Comparison of ENCODE assay signal across 29 cellular contexts in the genomic region with DNA sequence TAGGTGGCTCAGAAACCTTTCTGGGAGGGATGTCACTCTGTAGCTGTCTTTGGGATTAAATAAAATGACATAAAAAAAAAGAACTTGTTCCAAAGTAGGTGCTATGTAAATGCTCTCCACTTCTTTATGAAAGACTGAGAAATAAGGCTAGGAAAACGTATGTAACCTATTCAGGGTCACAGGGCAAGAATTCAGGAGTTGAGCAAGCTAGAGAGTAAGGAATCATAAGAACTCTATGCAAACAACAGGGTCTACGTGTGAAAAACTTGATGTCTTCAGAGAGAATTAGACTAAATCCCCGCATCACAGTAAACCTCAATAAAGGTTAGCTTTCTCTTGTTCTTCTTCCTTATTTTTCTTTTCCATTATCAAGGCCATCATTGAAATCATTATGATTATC. TPM values are rescaled to one million over a fixed set of nuclear protein-coding genes. Genes with fewer than 3 reads are reported as not detected.
"Had no signal": no experiment of that assay in that cellular context is flagged by ENCODE, and none has a peak within 500 bp of the region (broad histone marks: within the 10 kb centered on the region; RNA-seq: fewer than 3 reads in every experiment).

No MANE protein-coding gene starts in this region.

- H3K36me3 ChIP-seq: adrenal gland, colonic mucosa, gastrocnemius medialis, WERI-Rb-1 had no signal

- H3K4me3 Mint-ChIP-seq: activated B cell treated with CpG ODN at 0.5 μM for 24 hours; activated CD8-positive, alpha-beta T cell treated with anti-CD3 and anti-CD28 coated beads for 36 hours; activated naive CD4-positive, alpha-beta T cell treated with anti-CD3 and anti-CD28 coated beads for 36 hours; activated naive CD4-positive, alpha-beta T cell treated with anti-CD3 and anti-CD28 coated beads, Interleukin-2, amount 50 U/mL, for 24 hours; activated naive CD8-positive, alpha-beta T cell treated with anti-CD3 and anti-CD28 coated beads for 36 hours; activated naive CD8-positive, alpha-beta T cell treated with anti-CD3 and anti-CD28 coated beads, Interleukin-2, amount 50 U/mL, for 24 hours; activated T-cell treated with anti-CD3 and anti-CD28 coated beads, Interleukin-2, amount 50 U/mL, for 4 hours; activated T-helper 17 cell treated with anti-CD3 and anti-CD28 coated beads, Interleukin-2, amount 50 U/mL, for 72 hours; T-helper 17 cell; T-helper 2 cell treated with Interferon-gamma antibody and Interleukin-4, amounts not matched to agents 5 μg/mL and 100 μg/mL, for 36 hours had no signal

- H3K4me3 ChIP-seq: adrenal gland, body of pancreas, colonic mucosa, gastrocnemius medialis had no signal

- H3K4me1 ChIP-seq: body of pancreas, colonic mucosa, foreskin keratinocyte, gastrocnemius medialis had no signal

- ATAC-seq: activated CD4-positive, CD25-positive, alpha-beta regulatory T cell treated with anti-CD3 and anti-CD28 coated beads, Interleukin-2, amount 50 U/mL, for 24 hours; activated CD8-positive, alpha-beta T cell treated with anti-CD3 and anti-CD28 coated beads for 36 hours; activated naive CD8-positive, alpha-beta T cell treated with anti-CD3 and anti-CD28 coated beads, Interleukin-2, amount 50 U/mL, for 24 hours; activated T-cell treated with anti-CD3 and anti-CD28 coated beads, Interleukin-2, amount 50 U/mL, for 4 hours; activated T-helper 17 cell treated with anti-CD3 and anti-CD28 coated beads, Interleukin-2, amount 50 U/mL, for 72 hours; body of pancreas; esophagus mucosa; foreskin keratinocyte; gastrocnemius medialis; T-helper 17 cell had no signal

- H3K9me3 ChIP-seq: adrenal gland, body of pancreas, colonic mucosa, gastrocnemius medialis had no signal

- H3K27me3 ChIP-seq: adrenal gland, body of pancreas, colonic mucosa, foreskin keratinocyte, gastrocnemius medialis had no signal

- H3K9me3 Mint-ChIP-seq: activated naive CD4-positive, alpha-beta T cell treated with anti-CD3 and anti-CD28 coated beads, Interleukin-2, amount 50 U/mL, for 24 hours; activated naive CD8-positive, alpha-beta T cell treated with anti-CD3 and anti-CD28 coated beads for 36 hours; activated naive CD8-positive, alpha-beta T cell treated with anti-CD3 and anti-CD28 coated beads, Interleukin-2, amount 50 U/mL, for 24 hours; activated T-helper 17 cell treated with anti-CD3 and anti-CD28 coated beads, Interleukin-2, amount 50 U/mL, for 72 hours; T-helper 2 cell treated with Interferon-gamma antibody and Interleukin-4, amounts not matched to agents 5 μg/mL and 100 μg/mL, for 36 hours had no signal

- H3K4me1 Mint-ChIP-seq: activated B cell treated with CpG ODN at 0.5 μM for 24 hours; activated naive CD4-positive, alpha-beta T cell treated with anti-CD3 and anti-CD28 coated beads, Interleukin-2, amount 50 U/mL, for 24 hours; activated naive CD8-positive, alpha-beta T cell treated with anti-CD3 and anti-CD28 coated beads for 36 hours; activated naive CD8-positive, alpha-beta T cell treated with anti-CD3 and anti-CD28 coated beads, Interleukin-2, amount 50 U/mL, for 24 hours; activated T-helper 17 cell treated with anti-CD3 and anti-CD28 coated beads, Interleukin-2, amount 50 U/mL, for 72 hours had no signal

- DNase-seq: activated B cell treated with CpG ODN at 0.5 μM for 24 hours; activated CD4-positive, alpha-beta T cell treated with anti-CD3 and anti-CD28 coated beads for 48 hours; activated CD4-positive, alpha-beta T cell treated with anti-CD3 and anti-CD28 coated beads, Interleukin-2, amount 50 U/mL, for 1 hour; activated CD4-positive, alpha-beta T cell treated with anti-CD3 and anti-CD28 coated beads, Interleukin-2, amount 50 U/mL, for 48 hours; activated CD8-positive, alpha-beta memory T cell treated with anti-CD3 and anti-CD28 coated beads for 24 hours; activated CD8-positive, alpha-beta T cell treated with anti-CD3 and anti-CD28 coated beads for 36 hours; activated effector memory CD4-positive, alpha-beta T cell treated with Interleukin-2 at 50 U/mL for 16 hours; activated naive CD4-positive, alpha-beta T cell treated with anti-CD3 and anti-CD28 coated beads for 36 hours; activated naive CD8-positive, alpha-beta T cell treated with anti-CD3 and anti-CD28 coated beads for 36 hours; activated naive CD8-positive, alpha-beta T cell treated with anti-CD3 and anti-CD28 coated beads, Interleukin-2, amount 50 U/mL, for 24 hours; activated T-cell treated with anti-CD3 and anti-CD28 coated beads, Interleukin-2, amount 50 U/mL, for 4 hours; adrenal gland; amygdala; aorta; body of pancreas; colonic mucosa; effector CD8-positive, alpha-beta T cell; foreskin keratinocyte; gastrocnemius medialis; T-helper 1 cell; T-helper 17 cell; T1000; WERI-Rb-1 had no signal

- H3K27ac Mint-ChIP-seq: activated B cell treated with CpG ODN at 0.5 μM for 24 hours; activated CD8-positive, alpha-beta T cell treated with anti-CD3 and anti-CD28 coated beads for 36 hours; activated naive CD4-positive, alpha-beta T cell treated with anti-CD3 and anti-CD28 coated beads for 36 hours; activated naive CD4-positive, alpha-beta T cell treated with anti-CD3 and anti-CD28 coated beads, Interleukin-2, amount 50 U/mL, for 24 hours; activated naive CD8-positive, alpha-beta T cell treated with anti-CD3 and anti-CD28 coated beads for 36 hours; activated naive CD8-positive, alpha-beta T cell treated with anti-CD3 and anti-CD28 coated beads, Interleukin-2, amount 50 U/mL, for 24 hours; activated T-helper 17 cell treated with anti-CD3 and anti-CD28 coated beads, Interleukin-2, amount 50 U/mL, for 72 hours; T-helper 17 cell; T-helper 2 cell treated with Interferon-gamma antibody and Interleukin-4, amounts not matched to agents 5 μg/mL and 100 μg/mL, for 36 hours had no signal

- H3K36me3 Mint-ChIP-seq: activated naive CD8-positive, alpha-beta T cell treated with anti-CD3 and anti-CD28 coated beads for 36 hours had no signal

- H3K27ac ChIP-seq: adrenal gland, body of pancreas, colonic mucosa, epithelial cell of prostate, foreskin keratinocyte, gastrocnemius medialis, WERI-Rb-1 had no signal

RNA-seq across cellular contexts. Expression of gene LAMA4, which starts 59.2 kb away (rescaled TPM):
- total RNA-seq: activated B cell treated with CpG ODN at 0.5 μM for 24 hours; activated CD8-positive, alpha-beta T cell treated with anti-CD3 and anti-CD28 coated beads for 36 hours; activated naive CD4-positive, alpha-beta T cell treated with anti-CD3 and anti-CD28 coated beads for 36 hours; activated naive CD8-positive, alpha-beta T cell treated with anti-CD3 and anti-CD28 coated beads for 36 hours; activated T-helper 17 cell treated with anti-CD3 and anti-CD28 coated beads, Interleukin-2, amount 50 U/mL, for 72 hours; foreskin keratinocyte; T-helper 17 cell had no signal
